16 cellular contexts compared by ENCODE assay signal in genomic region chr7:52547301-52547920, GRCh38.
"Had no signal": no experiment of that assay in that cellular context is flagged by ENCODE, and none has a peak within 500 bp of the region (broad histone marks: within the 10 kb centered on the region; RNA-seq: fewer than 3 reads in every experiment).

No MANE protein-coding gene starts in this region.

- H3K4me1 ChIP-seq: pancreas, stomach had no signal

- H3K27me3 ChIP-seq: pancreas, stomach had no signal

- H3K36me3 ChIP-seq: pancreas, stomach, thoracic aorta had no signal

- H3K4me3 Mint-ChIP-seq: activated CD4-positive, alpha-beta memory T cell treated with anti-CD3 and anti-CD28 coated beads for 36 hours; activated CD8-positive, alpha-beta memory T cell treated with anti-CD3 and anti-CD28 coated beads, Interleukin-2, amount 10 ng/mL, durations not matched to agents 7 days and 5 days; activated naive CD4-positive, alpha-beta T cell treated with anti-CD3 and anti-CD28 coated beads, Interleukin-2, amount 10 ng/mL, durations not matched to agents 7 days and 5 days; activated T-cell treated with anti-CD3 and anti-CD28 coated beads, Interleukin-2, amount 50 U/mL, for 24 hours; dendritic cell treated with granulocyte-macrophage colony-stimulating factor and Interleukin-4, amounts not matched to agents 40 ng/mL and 50 ng/mL, for 4 days had no signal

- ATAC-seq: activated CD8-positive, alpha-beta memory T cell treated with anti-CD3 and anti-CD28 coated beads, Interleukin-2, amount 10 ng/mL, durations not matched to agents 7 days and 5 days; left colon; pancreas had no signal

- H3K27ac Mint-ChIP-seq: activated CD4-positive, alpha-beta memory T cell treated with anti-CD3 and anti-CD28 coated beads for 36 hours; activated CD8-positive, alpha-beta memory T cell treated with anti-CD3 and anti-CD28 coated beads, Interleukin-2, amount 10 ng/mL, durations not matched to agents 7 days and 5 days; activated naive CD4-positive, alpha-beta T cell treated with anti-CD3 and anti-CD28 coated beads, Interleukin-2, amount 10 ng/mL, durations not matched to agents 7 days and 5 days; activated T-cell treated with anti-CD3 and anti-CD28 coated beads, Interleukin-2, amount 50 U/mL, for 24 hours; dendritic cell treated with granulocyte-macrophage colony-stimulating factor and Interleukin-4, amounts not matched to agents 40 ng/mL and 50 ng/mL, for 4 days had no signal

- H3K27me3 Mint-ChIP-seq: activated CD4-positive, alpha-beta memory T cell treated with anti-CD3 and anti-CD28 coated beads for 36 hours; activated CD8-positive, alpha-beta memory T cell treated with anti-CD3 and anti-CD28 coated beads, Interleukin-2, amount 10 ng/mL, durations not matched to agents 7 days and 5 days; activated naive CD4-positive, alpha-beta T cell treated with anti-CD3 and anti-CD28 coated beads, Interleukin-2, amount 10 ng/mL, durations not matched to agents 7 days and 5 days; activated T-cell treated with anti-CD3 and anti-CD28 coated beads, Interleukin-2, amount 50 U/mL, for 24 hours; dendritic cell treated with granulocyte-macrophage colony-stimulating factor and Interleukin-4, amounts not matched to agents 40 ng/mL and 50 ng/mL, for 4 days had no signal

- DNase-seq: activated CD4-positive, alpha-beta memory T cell treated with anti-CD3 and anti-CD28 coated beads for 36 hours; activated CD8-positive, alpha-beta memory T cell treated with anti-CD3 and anti-CD28 coated beads, Interleukin-2, amount 10 ng/mL, durations not matched to agents 7 days and 5 days; activated naive CD4-positive, alpha-beta T cell treated with anti-CD3 and anti-CD28 coated beads, Interleukin-2, amount 10 ng/mL, durations not matched to agents 7 days and 5 days; activated T-cell treated with anti-CD3 and anti-CD28 coated beads, Interleukin-2, amount 50 U/mL, for 24 hours; head of caudate nucleus; left colon; midbrain; pancreas; stimulated activated CD4-positive, alpha-beta T cell treated with anti-CD3 and anti-CD28 coated beads, Interleukin-12 subunit alpha, Interleukin-12 subunit beta, amount 100 ng/mL, for 4 hours; stimulated activated CD4-positive, alpha-beta T cell treated with anti-CD3 and anti-CD28 coated beads, Interleukin-2, amount 100 ng/mL, for 24 hours; stomach had no signal

- H3K9me3 ChIP-seq: pancreas, thoracic aorta had no signal

- H3K4me1 Mint-ChIP-seq: activated CD8-positive, alpha-beta memory T cell treated with anti-CD3 and anti-CD28 coated beads, Interleukin-2, amount 10 ng/mL, durations not matched to agents 7 days and 5 days; activated naive CD4-positive, alpha-beta T cell treated with anti-CD3 and anti-CD28 coated beads, Interleukin-2, amount 10 ng/mL, durations not matched to agents 7 days and 5 days had no signal

- H3K27ac ChIP-seq: epithelial cell of prostate, pancreas, stomach, thoracic aorta, VCaP had no signal

- H3K36me3 Mint-ChIP-seq: activated CD4-positive, alpha-beta memory T cell treated with anti-CD3 and anti-CD28 coated beads for 36 hours; activated CD8-positive, alpha-beta memory T cell treated with anti-CD3 and anti-CD28 coated beads, Interleukin-2, amount 10 ng/mL, durations not matched to agents 7 days and 5 days; activated naive CD4-positive, alpha-beta T cell treated with anti-CD3 and anti-CD28 coated beads, Interleukin-2, amount 10 ng/mL, durations not matched to agents 7 days and 5 days had no signal

- H3K4me3 ChIP-seq: lung, pancreas, stomach, thoracic aorta had no signal
